28 cellular contexts compared by ENCODE assay signal in the genomic region with DNA sequence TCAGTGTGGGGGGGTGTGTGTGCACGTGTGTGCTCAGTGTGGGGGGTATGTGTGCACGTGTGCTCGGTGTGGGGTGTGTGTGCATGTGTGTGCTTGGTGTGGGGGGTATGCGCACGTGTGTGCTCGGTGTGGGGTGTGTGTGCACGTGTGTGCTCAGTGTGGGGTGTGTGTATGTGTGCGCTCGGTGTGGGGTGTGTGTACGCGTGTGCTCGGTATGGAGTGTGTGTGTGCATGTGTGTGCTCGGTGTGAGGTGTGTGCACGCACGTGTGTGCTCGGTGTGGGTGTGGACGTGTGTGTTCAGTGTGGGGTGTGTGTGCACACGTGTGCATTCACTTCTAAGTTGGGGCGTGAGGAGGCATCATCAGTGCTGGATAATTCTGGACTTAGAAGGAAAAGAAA.
"Had no signal": no experiment of that assay in that cellular context is flagged by ENCODE, and none has a peak within 500 bp of the region (broad histone marks: within the 10 kb centered on the region; RNA-seq: fewer than 3 reads in every experiment).

No MANE protein-coding gene starts in this region.

- H3K4me1 Mint-ChIP-seq: activated CD4-positive, alpha-beta memory T cell treated with anti-CD3 and anti-CD28 coated beads, Interleukin-2, amount 10 ng/mL, durations not matched to agents 7 days and 5 days; activated CD4-positive, alpha-beta T cell treated with anti-CD3 and anti-CD28 coated beads, Interleukin-2, amount 10 ng/mL, durations not matched to agents 7 days and 5 days; activated naive CD4-positive, alpha-beta T cell treated with anti-CD3 and anti-CD28 coated beads, Interleukin-2, amount 10 ng/mL, durations not matched to agents 7 days and 5 days; activated naive CD8-positive, alpha-beta T cell treated with anti-CD3 and anti-CD28 coated beads, Interleukin-2, amount 10 ng/mL, durations not matched to agents 7 days and 5 days; WTC11 had no signal

- H3K36me3 Mint-ChIP-seq: activated naive CD4-positive, alpha-beta T cell treated with anti-CD3 and anti-CD28 coated beads, Interleukin-2, amount 10 ng/mL, durations not matched to agents 7 days and 5 days; activated naive CD4-positive, alpha-beta T cell treated with anti-CD3 and anti-CD28 coated beads, Interleukin-2, amount 50 U/mL, for 72 hours; activated naive CD8-positive, alpha-beta T cell treated with anti-CD3 and anti-CD28 coated beads, Interleukin-2, amount 10 ng/mL, durations not matched to agents 7 days and 5 days; WTC11 had no signal

- DNase-seq: activated CD4-positive, alpha-beta memory T cell treated with anti-CD3 and anti-CD28 coated beads, Interleukin-2, amount 10 ng/mL, durations not matched to agents 7 days and 5 days; activated CD4-positive, alpha-beta T cell treated with anti-CD3 and anti-CD28 coated beads for 1 hour; activated CD4-positive, alpha-beta T cell treated with anti-CD3 and anti-CD28 coated beads for 4 hours; activated CD4-positive, alpha-beta T cell treated with anti-CD3 and anti-CD28 coated beads, Interleukin-2, amount 10 ng/mL, durations not matched to agents 7 days and 5 days; activated CD4-positive, alpha-beta T cell treated with anti-CD3 and anti-CD28 coated beads, Interleukin-2, amount 50 U/mL, for 4 hours; activated CD8-positive, alpha-beta memory T cell treated with anti-CD3 and anti-CD28 coated beads, Interleukin-2, amount 50 U/mL, for 48 hours; activated gamma-delta T cell; activated naive CD4-positive, alpha-beta T cell; activated naive CD4-positive, alpha-beta T cell treated with anti-CD3 and anti-CD28 coated beads, Interleukin-2, amount 10 ng/mL, durations not matched to agents 7 days and 5 days; activated naive CD8-positive, alpha-beta T cell treated with anti-CD3 and anti-CD28 coated beads, Interleukin-2, amount 10 ng/mL, durations not matched to agents 7 days and 5 days; activated T-cell treated with anti-CD3 and anti-CD28 coated beads for 4 hours; activated T-cell treated with anti-CD3 and anti-CD28 coated beads, Interleukin-2, amount 50 U/mL, for 24 hours; activated T-cell treated with anti-CD3 and anti-CD28 coated beads, Interleukin-2, amount 50 U/mL, for 72 hours; central memory CD4-positive, alpha-beta T cell; cerebellar nuclear complex; colonic mucosa; effector CD8-positive, alpha-beta T cell; foreskin fibroblast; head of caudate nucleus; T-helper 2 cell had no signal

- H3K27me3 ChIP-seq: ascending aorta, cardiac muscle cell, colonic mucosa had no signal

- H3K27ac ChIP-seq: cardiac muscle cell, colonic mucosa, VCaP had no signal

- H3K9me3 Mint-ChIP-seq: activated naive CD4-positive, alpha-beta T cell treated with anti-CD3 and anti-CD28 coated beads, Interleukin-2, amount 50 U/mL, for 72 hours; activated T-cell treated with anti-CD3 and anti-CD28 coated beads, Interleukin-2, amount 50 U/mL, for 24 hours had no signal

- H3K27me3 Mint-ChIP-seq: activated CD4-positive, alpha-beta memory T cell treated with anti-CD3 and anti-CD28 coated beads, Interleukin-2, amount 10 ng/mL, durations not matched to agents 7 days and 5 days; activated CD4-positive, alpha-beta T cell treated with anti-CD3 and anti-CD28 coated beads, Interleukin-2, amount 10 ng/mL, durations not matched to agents 7 days and 5 days; activated naive CD4-positive, alpha-beta T cell treated with anti-CD3 and anti-CD28 coated beads, Interleukin-2, amount 10 ng/mL, durations not matched to agents 7 days and 5 days; activated naive CD8-positive, alpha-beta T cell treated with anti-CD3 and anti-CD28 coated beads, Interleukin-2, amount 10 ng/mL, durations not matched to agents 7 days and 5 days; activated T-cell treated with anti-CD3 and anti-CD28 coated beads, Interleukin-2, amount 50 U/mL, for 24 hours had no signal

- H3K27ac Mint-ChIP-seq: activated CD4-positive, alpha-beta T cell treated with anti-CD3 and anti-CD28 coated beads, Interleukin-2, amount 10 ng/mL, durations not matched to agents 7 days and 5 days; activated naive CD4-positive, alpha-beta T cell treated with anti-CD3 and anti-CD28 coated beads, Interleukin-2, amount 10 ng/mL, durations not matched to agents 7 days and 5 days; activated naive CD4-positive, alpha-beta T cell treated with anti-CD3 and anti-CD28 coated beads, Interleukin-2, amount 50 U/mL, for 72 hours; activated naive CD8-positive, alpha-beta T cell treated with anti-CD3 and anti-CD28 coated beads, Interleukin-2, amount 10 ng/mL, durations not matched to agents 7 days and 5 days; activated T-cell treated with anti-CD3 and anti-CD28 coated beads, Interleukin-2, amount 50 U/mL, for 24 hours; activated T-cell treated with anti-CD3 and anti-CD28 coated beads, Interleukin-2, amount 50 U/mL, for 72 hours had no signal

- H3K4me3 Mint-ChIP-seq: activated CD4-positive, alpha-beta memory T cell treated with anti-CD3 and anti-CD28 coated beads, Interleukin-2, amount 10 ng/mL, durations not matched to agents 7 days and 5 days; activated CD4-positive, alpha-beta T cell treated with anti-CD3 and anti-CD28 coated beads, Interleukin-2, amount 10 ng/mL, durations not matched to agents 7 days and 5 days; activated naive CD4-positive, alpha-beta T cell treated with anti-CD3 and anti-CD28 coated beads, Interleukin-2, amount 10 ng/mL, durations not matched to agents 7 days and 5 days; activated naive CD8-positive, alpha-beta T cell treated with anti-CD3 and anti-CD28 coated beads, Interleukin-2, amount 10 ng/mL, durations not matched to agents 7 days and 5 days; activated T-cell treated with anti-CD3 and anti-CD28 coated beads, Interleukin-2, amount 50 U/mL, for 24 hours; activated T-cell treated with anti-CD3 and anti-CD28 coated beads, Interleukin-2, amount 50 U/mL, for 72 hours; WTC11 had no signal

- H3K9me3 ChIP-seq: ascending aorta, colonic mucosa had no signal

- H3K4me1 ChIP-seq: colonic mucosa had no signal

- H3K36me3 ChIP-seq: ascending aorta, cardiac muscle cell, colonic mucosa had no signal

- H3K4me3 ChIP-seq: ascending aorta, cardiac muscle cell, colonic mucosa had no signal

- FAIRE-seq: endometrium, frontal cortex, TTC549 had no signal
